Comparison of ENCODE assay signal across 10 cellular contexts in the genomic region with DNA sequence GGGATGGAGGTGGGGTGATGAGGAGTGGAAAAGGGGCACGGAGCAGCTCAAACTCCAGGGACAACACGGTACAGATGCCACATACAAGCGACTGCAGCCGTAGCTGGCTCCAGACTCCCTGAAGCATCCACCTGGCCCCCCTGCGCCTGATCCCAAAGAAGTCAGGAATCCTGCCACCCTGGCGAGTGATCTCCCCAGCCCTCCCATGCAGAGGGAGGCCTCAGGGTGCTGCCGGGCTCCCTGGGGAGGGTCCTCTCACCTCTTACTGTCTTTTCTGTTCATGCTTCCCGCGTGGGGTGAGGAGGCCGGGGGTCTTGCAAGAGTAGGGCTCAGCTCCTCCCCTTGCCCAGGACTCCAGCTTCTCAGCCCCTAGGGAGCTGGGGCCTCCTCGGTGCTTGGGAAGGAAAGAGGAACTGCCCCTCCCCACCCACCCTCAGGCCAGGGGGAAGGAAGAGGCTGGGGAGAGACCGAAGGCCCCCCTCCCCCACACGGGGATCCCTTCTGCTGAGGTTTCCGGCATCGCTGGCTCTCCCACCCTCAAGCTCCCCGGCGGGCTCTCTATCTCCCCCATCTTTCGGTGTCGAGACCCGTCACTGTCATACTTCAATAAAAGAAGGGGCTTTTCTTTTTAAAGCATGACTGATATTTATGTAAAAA. TPM values are rescaled to one million over a fixed set of nuclear protein-coding genes. Genes with fewer than 3 reads are reported as not detected.
DNase-seq lines count a peak whose midpoint lies in the region; ATAC-seq and TF ChIP-seq lines count a peak whose summit lies in the region.
"Had no signal": no experiment of that assay in that cellular context is flagged by ENCODE, and none has a peak within 500 bp of the region (broad histone marks: within the 10 kb centered on the region; RNA-seq: fewer than 3 reads in every experiment).

A gene with protein sequence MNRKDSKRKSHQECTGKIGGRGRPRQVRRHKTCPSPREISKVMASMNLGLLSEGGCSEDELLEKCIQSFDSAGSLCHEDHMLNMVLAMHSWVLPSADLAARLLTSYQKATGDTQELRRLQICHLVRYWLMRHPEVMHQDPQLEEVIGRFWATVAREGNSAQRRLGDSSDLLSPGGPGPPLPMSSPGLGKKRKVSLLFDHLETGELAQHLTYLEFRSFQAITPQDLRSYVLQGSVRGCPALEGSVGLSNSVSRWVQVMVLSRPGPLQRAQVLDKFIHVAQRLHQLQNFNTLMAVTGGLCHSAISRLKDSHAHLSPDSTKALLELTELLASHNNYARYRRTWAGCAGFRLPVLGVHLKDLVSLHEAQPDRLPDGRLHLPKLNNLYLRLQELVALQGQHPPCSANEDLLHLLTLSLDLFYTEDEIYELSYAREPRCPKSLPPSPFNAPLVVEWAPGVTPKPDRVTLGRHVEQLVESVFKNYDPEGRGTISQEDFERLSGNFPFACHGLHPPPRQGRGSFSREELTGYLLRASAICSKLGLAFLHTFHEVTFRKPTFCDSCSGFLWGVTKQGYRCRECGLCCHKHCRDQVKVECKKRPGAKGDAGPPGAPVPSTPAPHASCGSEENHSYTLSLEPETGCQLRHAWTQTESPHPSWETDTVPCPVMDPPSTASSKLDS (minus strand): TSS at position 410 of the 657 bp plus-strand sequence. CDS start 128 bp downstream, at position 282.

- in situ Hi-C loops in GM13976 (cut with MboI; ENCODE audit: low sequenced_read_pairs, unreplicated experiment) = no loop called here

- H3K4me3 Mint-ChIP-seq in T-helper 2 cell treated with Interferon-gamma antibody and Interleukin-4, amounts not matched to agents 5 μg/mL and 100 μg/mL, for 36 hours = peak within 1 kb of the TSS; percentile 80

- H3K9me3 ChIP-seq in ovary = no peaks in the 10 kb centered on the region
- H3K9me3 ChIP-seq: body of pancreas had no signal

- H3K27ac Mint-ChIP-seq in T-helper 2 cell treated with Interferon-gamma antibody and Interleukin-4, amounts not matched to agents 5 μg/mL and 100 μg/mL, for 36 hours = peak within 1 kb of the TSS; percentile 89

- ATAC-seq in HG02588 (IDR thresholded peaks at IDR 0.05; ENCODE audit: unreplicated experiment) (no peak), HG03039 (IDR thresholded peaks at IDR 0.05; ENCODE audit: unreplicated experiment) (no peak), GM18868 (IDR thresholded peaks at IDR 0.05; ENCODE audit: unreplicated experiment) (no peak)
- ATAC-seq: body of pancreas had no signal

- no peaks in the 10 kb centered on the region for H3K27me3 Mint-ChIP-seq in T-helper 2 cell treated with Interferon-gamma antibody and Interleukin-4, amounts not matched to agents 5 μg/mL and 100 μg/mL, for 36 hours (ENCODE audit: low read depth)

- no peaks in the 10 kb centered on the region for H3K4me1 ChIP-seq in ovary (ENCODE audit: insufficient read depth)
- H3K4me1 ChIP-seq: body of pancreas had no signal

- TF ChIP-seq POLR2A in ovary (IDR thresholded peaks at IDR 0.05) = no peak

- no peaks in the 10 kb centered on the region for H3K9me3 Mint-ChIP-seq in T-helper 2 cell treated with Interferon-gamma antibody and Interleukin-4, amounts not matched to agents 5 μg/mL and 100 μg/mL, for 36 hours

- H3K27ac ChIP-seq in ovary = no peak within 1 kb of the TSS
- H3K27ac ChIP-seq: body of pancreas had no signal

- intact Hi-C loops in head of caudate nucleus (cut with DNase I) (no loop called here), ovary (cut with DNase I) (no loop called here)

- DNase-seq in GM13976 (ENCODE audit: low spot score) (peak; percentile 70), head of caudate nucleus (peak in 28 of 42 donors; percentile 4 to 55 (median 29)), ovary (no peak)
- DNase-seq in T-helper 2 cell treated with Interferon-gamma antibody and Interleukin-4, amounts not matched to agents 5 μg/mL and 100 μg/mL, for 36 hours (ENCODE audit: low spot score) = peak; percentile 57
- peak; percentile 10 to 57 for DNase-seq in stimulated activated CD4-positive, alpha-beta T cell treated with anti-CD3 and anti-CD28 coated beads, Interleukin-1b, Interleukin-23, amount 100 ng/mL, for 4 hours (ENCODE audit: low read depth in 2 of 2)
- DNase-seq: NCI-H446 treated with DMSO at 0.1 percent for 48 hours had no signal

- no peaks in the 10 kb centered on the region for H3K27me3 ChIP-seq in ovary

- H3K4me3 ChIP-seq in ovary = no peak within 1 kb of the TSS
- H3K4me3 ChIP-seq: body of pancreas had no signal

- H3K36me3 ChIP-seq in ovary = no peaks in the 10 kb centered on the region

- no peaks in the 10 kb centered on the region for H3K36me3 Mint-ChIP-seq in T-helper 2 cell treated with Interferon-gamma antibody and Interleukin-4, amounts not matched to agents 5 μg/mL and 100 μg/mL, for 36 hours (ENCODE audit: low read depth)

- 13 to 16% (median 16%) methylated on average over 19 to 20 of the region's 20 CpGs for WGBS in ovary, 3 donors

- no peak for TF ChIP-seq EP300 in ovary (IDR thresholded peaks at IDR 0.05)

- no peak for TF ChIP-seq CTCF in GM13976 (IDR thresholded peaks at IDR 0.05; ENCODE audit: borderline replicate concordance, control extremely low read depth, extremely low read depth, insufficient read depth, missing control alignments)
- no peak for TF ChIP-seq CTCF in ovary (IDR thresholded peaks at IDR 0.05)

- H3K4me1 Mint-ChIP-seq in T-helper 2 cell treated with Interferon-gamma antibody and Interleukin-4, amounts not matched to agents 5 μg/mL and 100 μg/mL, for 36 hours (ENCODE audit: low read depth) = peaks cover 29% of the 10 kb centered on the region

RNA-seq across cellular contexts. Expression of the gene that starts here (rescaled TPM):
- total RNA-seq in ovary = 1 to 10 TPM in 3 of 7 donors, under 1 TPM in 4; 0.45 to 1.8 (median 0.84) TPM
- polyA plus RNA-seq in ovary = 1 to 10 TPM in 1 of 2 donors, under 1 TPM in 1; 0.58 to 2.5 TPM

Comparison
In these comparisons a context has a peak if more than half of its experiments do, and no peak if none do; other contexts are left out.
1. DNase-seq: peak in GM13976 (single experiment), T-helper 2 cell treated with Interferon-gamma antibody and Interleukin-4, amounts not matched to agents 5 μg/mL and 100 μg/mL, for 36 hours (single experiment), head of caudate nucleus (28 of 42) and stimulated activated CD4-positive, alpha-beta T cell treated with anti-CD3 and anti-CD28 coated beads, Interleukin-1b, Interleukin-23, amount 100 ng/mL, for 4 hours (2 of 2); none in ovary (0 of 5).